In genomic region chr7:11667071-11667809, GRCh38 we compare ENCODE assay signal across 29 cellular contexts.
"Had no signal": no experiment of that assay in that cellular context is flagged by ENCODE, and none has a peak within 500 bp of the region (broad histone marks: within the 10 kb centered on the region; RNA-seq: fewer than 3 reads in every experiment).

No MANE protein-coding gene starts in this region.

- H3K27ac ChIP-seq: neural progenitor cell, ovary, parathyroid adenoma, psoas muscle, right lobe of liver, sigmoid colon, suprapubic skin, testis, tibial artery, transverse colon, vagina had no signal

- H3K36me3 ChIP-seq: neural progenitor cell, ovary, right lobe of liver, sigmoid colon, suprapubic skin, tibial artery, transverse colon, vagina had no signal

- DNase-seq: natural killer cell; occipital lobe; ovary; posterior cingulate gyrus; psoas muscle; right cardiac atrium; right lobe of liver; sigmoid colon; small intestine; stimulated activated CD4-positive, alpha-beta T cell treated with anti-CD3 and anti-CD28 coated beads, Interleukin-15, amount 100 ng/mL, for 24 hours; stimulated activated CD4-positive, alpha-beta T cell treated with anti-CD3 and anti-CD28 coated beads, Interleukin-2, amount 100 ng/mL, for 24 hours; stimulated activated CD4-positive, alpha-beta T cell treated with anti-CD3 and anti-CD28 coated beads, Interleukin-2, amount 100 ng/mL, for 48 hours; stimulated activated CD4-positive, alpha-beta T cell treated with anti-CD3 and anti-CD28 coated beads, Interleukin-4, amount 100 ng/mL, for 24 hours; stimulated activated naive CD4-positive, alpha-beta T cell; stimulated activated naive CD8-positive, alpha-beta T cell treated with anti-CD3 and anti-CD28 coated beads, Interleukin-15, amount 100 ng/mL, for 72 hours; stimulated activated naive CD8-positive, alpha-beta T cell treated with anti-CD3 and anti-CD28 coated beads, Interleukin-15, Interleukin-2, amounts not matched to agents 100 U/mL and 50 U/mL, for 24 hours; substantia nigra; testis; tibial artery; transverse colon had no signal

- H3K9me3 ChIP-seq: ovary, psoas muscle, right lobe of liver, sigmoid colon, suprapubic skin, testis, tibial artery, transverse colon, vagina had no signal

- H3K4me2 ChIP-seq: neural progenitor cell had no signal

- H3K9me3 Mint-ChIP-seq: nephron; neural progenitor cell; stimulated activated naive CD8-positive, alpha-beta T cell treated with anti-CD3 and anti-CD28 coated beads, Interleukin-15, amount 100 ng/mL, for 72 hours; type B pancreatic cell had no signal

- H3K27ac Mint-ChIP-seq: natural killer cell; nephron; neural progenitor cell; stimulated activated effector memory CD8-positive, alpha-beta T cell treated with anti-CD3 and anti-CD28 coated beads, Interleukin-12 subunit alpha, Interleukin-12 subunit beta, amount 100 ng/mL, for 72 hours; stimulated activated naive CD8-positive, alpha-beta T cell treated with anti-CD3 and anti-CD28 coated beads, Interleukin-15, amount 100 ng/mL, for 72 hours; type B pancreatic cell had no signal

- H3K4me3 Mint-ChIP-seq: natural killer cell; nephron; neural progenitor cell; stimulated activated effector memory CD8-positive, alpha-beta T cell treated with anti-CD3 and anti-CD28 coated beads, Interleukin-12 subunit alpha, Interleukin-12 subunit beta, amount 100 ng/mL, for 72 hours; stimulated activated naive CD8-positive, alpha-beta T cell treated with anti-CD3 and anti-CD28 coated beads, Interleukin-15, amount 100 ng/mL, for 72 hours; type B pancreatic cell had no signal

- FAIRE-seq: small intestine, urothelium cell line had no signal

- H3K36me3 Mint-ChIP-seq: natural killer cell; neural progenitor cell; stimulated activated effector memory CD8-positive, alpha-beta T cell treated with anti-CD3 and anti-CD28 coated beads, Interleukin-12 subunit alpha, Interleukin-12 subunit beta, amount 100 ng/mL, for 72 hours; type B pancreatic cell had no signal

- H3K4me1 ChIP-seq: neural progenitor cell, parathyroid adenoma, psoas muscle, right lobe of liver, sigmoid colon, suprapubic skin, testis, tibial artery, transverse colon, vagina had no signal

- H3K27me3 Mint-ChIP-seq: progenitor cell of endocrine pancreas; stimulated activated naive CD8-positive, alpha-beta T cell treated with anti-CD3 and anti-CD28 coated beads, Interleukin-15, amount 100 ng/mL, for 72 hours; type B pancreatic cell had no signal

- H3K4me3 ChIP-seq: neural progenitor cell, ovary, psoas muscle, right lobe of liver, sigmoid colon, suprapubic skin, testis, tibial artery, transverse colon, vagina had no signal

- H2AFZ ChIP-seq: neural progenitor cell, parathyroid adenoma had no signal

- H3K79me2 ChIP-seq: parathyroid adenoma had no signal

- ATAC-seq: natural killer cell; psoas muscle; right cardiac atrium; right lobe of liver; stimulated activated effector memory CD8-positive, alpha-beta T cell treated with anti-CD3 and anti-CD28 coated beads, Interleukin-12 subunit alpha, Interleukin-12 subunit beta, amount 100 ng/mL, for 72 hours; stimulated activated naive CD8-positive, alpha-beta T cell treated with anti-CD3 and anti-CD28 coated beads, Interleukin-15, amount 100 ng/mL, for 72 hours; stimulated activated naive CD8-positive, alpha-beta T cell treated with anti-CD3 and anti-CD28 coated beads, Interleukin-15, Interleukin-2, amounts not matched to agents 100 U/mL and 50 U/mL, for 24 hours had no signal

- H3K4me1 Mint-ChIP-seq: natural killer cell; nephron; neural progenitor cell; stimulated activated effector memory CD8-positive, alpha-beta T cell treated with anti-CD3 and anti-CD28 coated beads, Interleukin-12 subunit alpha, Interleukin-12 subunit beta, amount 100 ng/mL, for 72 hours; stimulated activated naive CD8-positive, alpha-beta T cell treated with anti-CD3 and anti-CD28 coated beads, Interleukin-15, amount 100 ng/mL, for 72 hours had no signal
